In the genomic region with DNA sequence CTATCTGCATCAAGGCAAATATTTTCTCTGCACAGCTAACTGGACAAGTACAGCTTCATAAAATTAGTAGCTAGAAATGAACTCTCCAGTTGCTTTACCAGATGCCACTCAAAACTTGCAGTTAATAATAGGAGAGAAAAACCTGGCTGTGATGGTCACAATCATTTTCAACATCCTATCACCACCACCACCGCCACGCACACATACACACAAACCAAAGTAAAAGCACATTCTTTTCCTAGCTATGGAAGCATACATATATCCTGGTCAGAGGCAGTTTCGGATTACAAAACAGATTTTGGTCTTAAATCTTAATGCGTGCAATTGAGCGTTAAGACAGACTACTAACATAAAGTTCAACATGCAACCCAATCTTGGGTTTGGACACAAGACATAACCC, we compare ENCODE assay signal across 8 cellular contexts. TPM values are rescaled to one million over a fixed set of nuclear protein-coding genes. Genes with fewer than 3 reads are reported as not detected.
DNase-seq lines count a peak whose midpoint lies in the region; ATAC-seq, FAIRE-seq and TF ChIP-seq lines count a peak whose summit lies in the region.

No MANE protein-coding gene starts in this region.

- no peak for TF ChIP-seq EP300 in HepG2 (IDR thresholded peaks at IDR 0.05; ENCODE audit: low read depth in 2 of 2, low read length in 2 of 2)
- no peak for TF ChIP-seq EP300 in HepG2 (CRISPR knock-in tag; IDR thresholded peaks at IDR 0.05; ENCODE audit: borderline replicate concordance)
- no peak for TF ChIP-seq EP300 in tibial nerve (IDR thresholded peaks at IDR 0.05)

- peaks cover 5% of the 10 kb centered on the region for H3K36me3 Mint-ChIP-seq in activated T-cell treated with anti-CD3 and anti-CD28 coated beads, Interleukin-2, amount 50 U/mL, for 4 hours (ENCODE audit: insufficient read depth)

- H3K9me3 ChIP-seq in adipocyte (ENCODE audit: control insufficient read depth, low read length): no peaks in the 10 kb centered on the region
- H3K9me3 ChIP-seq in HepG2 (ENCODE audit: low read length): no peaks in the 10 kb centered on the region
- H3K9me3 ChIP-seq in tibial nerve: no peaks in the 10 kb centered on the region

- no peaks in the 10 kb centered on the region for H3K27me3 Mint-ChIP-seq in activated T-cell treated with anti-CD3 and anti-CD28 coated beads, Interleukin-2, amount 50 U/mL, for 4 hours (ENCODE audit: low read depth)

- H3K9ac ChIP-seq in adipocyte (ENCODE audit: low read length) (peak overlapping the region; percentile 96), HepG2 (ENCODE audit: insufficient read depth, low read depth, low read length) (peak overlapping the region; percentile 83)

- TF ChIP-seq POLR2A in HepG2 (IDR thresholded peaks at IDR 0.05; ENCODE audit: insufficient read depth in 1 of 2, low read depth in 2 of 2, low read length in 2 of 2): no peak
- no peak for TF ChIP-seq POLR2A in tibial nerve (IDR thresholded peaks at IDR 0.05)

- in situ Hi-C loops in HepG2 (cut with HindIII; ENCODE audit: extremely low pct_ligation_motif_present, low pct_unique_long_range_greater_than_20kb): no loop called here

- H3K4me1 ChIP-seq in adipocyte (ENCODE audit: control insufficient read depth, insufficient read depth, low read length) (peaks cover 21% of the 10 kb centered on the region), HepG2 (ENCODE audit: insufficient read depth, low read length) (peaks cover 34% of the 10 kb centered on the region), tibial nerve (peaks cover 0 to 50% (median 11%) of the 10 kb centered on the region in 4 donors)

- H3K27me3 ChIP-seq in adipocyte (replicated peaks; ENCODE audit: control insufficient read depth, insufficient read depth, low read length) (no peaks in the 10 kb centered on the region), HepG2 (ENCODE audit: control insufficient read depth in 1 of 2, insufficient read depth in 2 of 2, low read length in 2 of 2) (no peaks in the 10 kb centered on the region; a peak in 1 of 5 replicates), tibial nerve (no peaks in the 10 kb centered on the region)

- no TSS peak for BruUV-seq in HepG2 (replicated peaks; lab: Mats Ljungman, UMichigan)

- no peak for TF ChIP-seq RAD21 in HepG2 (CRISPR knock-in tag; IDR thresholded peaks at IDR 0.05)

- POLR2A ChIA-PET in HepG2 (lab: Yijun Ruan, JAX): no interaction called here

- no peak for ATAC-seq in activated T-cell treated with anti-CD3 and anti-CD28 coated beads, Interleukin-2, amount 50 U/mL, for 4 hours
- ATAC-seq in HepG2 (no peak), HG02970 (IDR thresholded peaks at IDR 0.05; ENCODE audit: low FRiP score, unreplicated experiment) (no peak)

- H3K27ac ChIP-seq in HepG2 (ENCODE audit: extremely low read length, insufficient read depth, low read length) (peak overlapping the region; percentile 81), tibial nerve (no peak overlapping the region)

- H3K4me3 ChIP-seq in adipocyte (ENCODE audit: low read length): peak overlapping the region; percentile 85
- H3K4me3 ChIP-seq in HepG2 (replicated peaks in 1 of 3; ENCODE audit: insufficient read depth in 1 of 3, low read depth in 2 of 3, low read length in 3 of 3): peak overlapping the region; percentile 83 to 93 (median 86)
- peak overlapping the region; percentile 88 to 99 (median 94) for H3K4me3 ChIP-seq in tibial nerve

- CTCF ChIA-PET in HepG2 (lab: Yijun Ruan, JAX; ENCODE audit: low intra/inter-chr PET ratio, low total read pairs): no interaction called here

- peak overlapping the region; percentile 90 for H3K4me2 ChIP-seq in HepG2 (ENCODE audit: low read depth, low read length)

- H3K4me3 Mint-ChIP-seq in activated T-cell treated with anti-CD3 and anti-CD28 coated beads, Interleukin-2, amount 50 U/mL, for 4 hours: peak overlapping the region; percentile 93

- TF ChIP-seq CTCF in HepG2 (CRISPR knock-in tag; IDR thresholded peaks at IDR 0.05): no peak
- TF ChIP-seq CTCF in tibial nerve (IDR thresholded peaks at IDR 0.05): no peak

- no peak for DNase-seq in activated T-cell treated with anti-CD3 and anti-CD28 coated beads, Interleukin-2, amount 50 U/mL, for 4 hours
- DNase-seq in activated T-cell treated with anti-CD3 and anti-CD28 coated beads, Interleukin-2, amount 50 U/mL, for 48 hours: no peak
- DNase-seq in adipocyte (ENCODE audit: low read depth): peak; percentile 51
- no peak for DNase-seq in HepG2 (ENCODE audit: low spot score)
- no peak for DNase-seq in tibial nerve (ENCODE audit: low spot score in 2 of 2)
- no peak for DNase-seq in UCSD-AML1 (lab: John Stamatoyannopoulos, UW; ENCODE audit: unreplicated experiment)
- no peak for DNase-seq in DMS79 (lab: John Stamatoyannopoulos, UW)

- peaks cover 33% of the 10 kb centered on the region for H4K20me1 ChIP-seq in HepG2 (ENCODE audit: insufficient read depth, low read length)

- no peaks in the 10 kb centered on the region for H3K36me3 ChIP-seq in adipocyte (ENCODE audit: control insufficient read depth, insufficient read depth, low read length, severe bottlenecking)
- peaks cover 1 to 4% of the 10 kb centered on the region in 2 experiments; a peak in 1 of 5 replicates for H3K36me3 ChIP-seq in HepG2 (replicated peaks in 1 of 2; ENCODE audit: control insufficient read depth in 1 of 2, insufficient read depth in 2 of 2, low read length in 2 of 2)
- no peaks in the 10 kb centered on the region for H3K36me3 ChIP-seq in tibial nerve

- intact Hi-C loops in HepG2 (cut with micrococcal nuclease; ENCODE audit: unreplicated experiment): loop anchor here (10.0 kb wide), 2 partner anchors 271 to 411 kb away; a partner anchor contains a TSS

- FAIRE-seq in HepG2 (lab: Jason Lieb, UNC): no peak

- 3% methylated on average over 5 of the region's 5 CpGs for WGBS in HepG2 (ENCODE audit: low lambda C conversion rate)
- 9 to 15% methylated on average over 5 of the region's 5 CpGs for WGBS in tibial nerve, 2 donors

- H3K4me1 Mint-ChIP-seq in activated T-cell treated with anti-CD3 and anti-CD28 coated beads, Interleukin-2, amount 50 U/mL, for 4 hours (ENCODE audit: low read depth): peaks cover 42% of the 10 kb centered on the region

- H3K9me3 Mint-ChIP-seq in activated T-cell treated with anti-CD3 and anti-CD28 coated beads, Interleukin-2, amount 50 U/mL, for 4 hours: no peaks in the 10 kb centered on the region

- peaks cover 60% of the 10 kb centered on the region for H3K79me2 ChIP-seq in HepG2 (ENCODE audit: insufficient read depth, low read length)

- no peak overlapping the region for H2AFZ ChIP-seq in HepG2 (ENCODE audit: low read length)

TF ChIP-seq in HepG2, 621 proteins besides CTCF, POLR2A, EP300 and RAD21:
- TF ChIP-seq TARDBP (CRISPR knock-in tag; IDR thresholded peaks at IDR 0.05): 0 out of 2 replicates have a peak, but pooled peaks have one; percentile 25
- TF ChIP-seq RXRB (CRISPR knock-in tag; IDR thresholded peaks at IDR 0.05; ENCODE audit: borderline replicate concordance): no peak

RNA-seq across cellular contexts. Expression of a gene that starts 1.4 kb away (rescaled TPM):
- 10 to 100 TPM; 31.2 to 33.5 (median 31.8) TPM for total RNA-seq in activated T-cell treated with anti-CD3 and anti-CD28 coated beads, Interleukin-2, amount 50 U/mL, for 4 hours
- total RNA-seq in HepG2 (2016; rRNA removed; fragmentation: Illumina TruSeq; extraction: Trizol) (31.0 and 43.6 TPM in 2 replicates), tibial nerve (10 to 100 TPM; 24.0 to 45.7 (median 26.4) TPM)
- total RNA-seq in HepG2 (2016; cell fraction: cytosol; rRNA removed; fragmentation: Illumina TruSeq; extraction: Trizol; ENCODE audit: low read depth): 9.3 and 13.6 TPM in 2 replicates
- total RNA-seq in HepG2 (2016; cell fraction: insoluble cytoplasmic fraction; rRNA removed; fragmentation: Illumina TruSeq; extraction: Trizol): 29.9 and 40.9 TPM in 2 replicates
- 23.6 and 25.5 TPM in 2 replicates for total RNA-seq in HepG2 (2016; cell fraction: membrane; rRNA removed; fragmentation: Illumina TruSeq; extraction: Trizol)
- 35.3 and 37.2 TPM in 2 replicates for total RNA-seq in HepG2 (2016; cell fraction: nucleus; rRNA removed; fragmentation: Illumina TruSeq; extraction: Trizol)
- 10.6 and 14.2 TPM in 2 replicates for polyA plus RNA-seq in HepG2 (2011; rRNA removed)
- 3.9 and 5.9 TPM in 2 replicates for polyA plus RNA-seq in HepG2 (2011; cell fraction: cytosol; rRNA removed)
- polyA plus RNA-seq in HepG2 (2011; cell fraction: nucleus; rRNA removed): 6.9 and 7.8 TPM in 2 replicates
- 8.3 and 12.1 TPM in 2 replicates for polyA plus RNA-seq in HepG2 (2012)
- polyA plus RNA-seq in HepG2 (2016; cell fraction: cytosol; fragmentation: Illumina TruSeq; extraction: Trizol; ENCODE audit: low read depth): 2.5 and 3.3 TPM in 2 replicates
- polyA plus RNA-seq in HepG2 (2016; cell fraction: insoluble cytoplasmic fraction; fragmentation: Illumina TruSeq; extraction: Trizol; ENCODE audit: low read depth): 18.3 and 18.5 TPM in 2 replicates
- 7.7 and 8.5 TPM in 2 replicates for polyA plus RNA-seq in HepG2 (2016; cell fraction: membrane; fragmentation: Illumina TruSeq; extraction: Trizol; ENCODE audit: low read depth)
- polyA plus RNA-seq in HepG2 (2016; cell fraction: nucleus; fragmentation: Illumina TruSeq; extraction: Trizol; ENCODE audit: insufficient read depth, low read depth): 15.3 and 21.2 TPM in 2 replicates
- polyA minus RNA-seq in HepG2 (2011; rRNA and poly(A)+ RNA removed; ENCODE audit: low replicate concordance): 11.8 and 27.1 TPM in 2 replicates
- polyA minus RNA-seq in HepG2 (2011; cell fraction: cytosol; rRNA and poly(A)+ RNA removed): 18.8 and 27.1 TPM in 2 replicates
- 35.0 and 37.0 TPM in 2 replicates for polyA minus RNA-seq in HepG2 (2011; cell fraction: nucleus; rRNA and poly(A)+ RNA removed)
